ENCODE assay signal across 1 cellular context in the genomic region with DNA sequence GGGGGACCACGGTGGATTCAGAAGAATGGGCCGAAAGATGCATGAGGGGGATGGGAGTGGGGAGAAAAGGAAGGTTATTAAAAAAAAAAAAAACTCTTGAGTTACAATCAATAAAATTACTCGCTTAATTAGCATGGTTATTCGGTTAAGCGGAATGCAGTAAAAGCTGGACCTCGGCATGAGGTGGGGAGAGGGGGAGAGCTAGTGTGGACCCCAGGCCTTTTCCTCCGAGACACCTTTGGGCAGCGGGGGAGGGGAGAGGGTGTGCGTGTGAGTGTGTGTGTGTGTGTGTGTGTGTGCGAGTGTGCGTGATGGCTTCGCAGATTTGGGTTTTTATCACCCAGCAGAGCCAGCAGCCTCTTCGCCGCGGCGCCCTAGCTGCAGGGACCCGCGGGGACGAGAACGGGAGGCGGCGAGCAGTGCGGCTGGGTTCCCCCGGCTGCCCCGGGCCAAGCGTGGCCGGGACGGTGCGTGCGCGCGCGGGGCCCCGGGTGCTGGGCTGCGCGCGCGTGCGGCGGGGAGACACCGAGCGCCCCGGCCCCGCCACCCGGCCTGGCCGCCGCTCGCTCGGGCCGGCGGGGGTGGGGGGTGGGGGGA.
TF ChIP-seq lines count a peak whose summit lies in the region.

No MANE protein-coding gene starts in this region.

TF ChIP-seq in HEK293, 187 proteins besides CTCF, POLR2A, EP300 and RAD21 (continued from another document):
- no peak for TF ChIP-seq ZNF791 (tag by site-specific recombination; IDR thresholded peaks at IDR 0.05)
- no peak for TF ChIP-seq ZNF558 (tag by site-specific recombination; IDR thresholded peaks at IDR 0.05)
- TF ChIP-seq ZFP3 (tag by site-specific recombination; IDR thresholded peaks at IDR 0.05; ENCODE audit: low read depth) = no peak
